26 cellular contexts compared by ENCODE assay signal in the genomic region with DNA sequence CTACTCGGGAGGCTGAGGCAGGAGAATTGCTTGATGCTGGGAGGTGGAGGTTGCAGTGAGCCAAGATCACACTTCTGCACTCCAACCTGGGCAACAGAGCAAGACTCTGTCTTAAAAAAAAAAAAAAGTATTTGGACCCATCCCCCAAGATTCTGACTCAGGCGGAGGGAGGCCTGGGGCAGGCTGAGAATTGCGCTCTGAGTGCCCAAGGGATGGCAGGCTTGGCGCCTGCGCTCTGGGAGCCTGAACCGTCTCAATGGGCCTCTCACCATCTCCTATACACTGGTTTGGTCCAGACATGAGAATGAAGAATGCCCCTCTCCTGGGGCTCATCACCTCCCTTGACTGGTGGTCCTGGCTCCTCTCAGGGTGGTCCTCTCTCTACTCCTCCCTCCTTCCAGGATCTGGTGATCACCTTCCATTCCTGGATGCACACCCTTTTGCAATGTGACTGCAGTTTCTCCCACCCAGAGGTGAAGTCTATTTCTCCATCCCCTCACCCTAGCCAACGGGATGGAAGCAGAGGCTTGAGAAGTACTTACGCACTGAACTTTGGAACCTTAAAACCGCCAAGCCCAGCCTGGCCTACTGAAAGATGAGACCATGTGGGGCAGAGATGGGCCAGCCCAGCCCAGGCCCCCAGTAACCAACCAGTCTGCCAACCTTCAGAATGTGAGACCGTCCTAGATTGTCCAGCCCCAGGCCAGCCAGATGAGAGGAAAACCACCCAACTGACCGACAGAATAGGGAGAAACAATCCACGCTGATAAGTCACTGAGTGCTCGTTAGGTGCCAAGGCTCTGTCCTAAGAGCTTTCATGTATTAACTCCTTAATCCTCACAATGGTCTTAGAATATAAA. TPM values are rescaled to one million over a fixed set of nuclear protein-coding genes. Genes with fewer than 3 reads are reported as not detected.
DNase-seq lines count a peak whose midpoint lies in the region; ATAC-seq and TF ChIP-seq lines count a peak whose summit lies in the region.
"Had no signal": no experiment of that assay in that cellular context is flagged by ENCODE, and none has a peak within 500 bp of the region (broad histone marks: within the 10 kb centered on the region; RNA-seq: fewer than 3 reads in every experiment).

No MANE protein-coding gene starts in this region.

- H3K27me3 ChIP-seq in WERI-Rb-1 (ENCODE audit: insufficient read depth, low read depth, severe bottlenecking) (no peaks in the 10 kb centered on the region), sigmoid colon (no peaks in the 10 kb centered on the region)
- H3K27me3 ChIP-seq: body of pancreas, heart left ventricle, thyroid gland had no signal

- peaks cover 31% of the 10 kb centered on the region for H3K4me1 Mint-ChIP-seq in activated CD4-positive, alpha-beta T cell treated with anti-CD3 and anti-CD28 coated beads for 36 hours

- H3K9me3 Mint-ChIP-seq in activated CD4-positive, alpha-beta T cell treated with anti-CD3 and anti-CD28 coated beads for 36 hours (ENCODE audit: low read depth) = no peaks in the 10 kb centered on the region
- H3K9me3 Mint-ChIP-seq: naive thymus-derived CD8-positive, alpha-beta T cell had no signal

- no peak for TF ChIP-seq POLR2A in sigmoid colon (IDR thresholded peaks at IDR 0.05)

- intact Hi-C loops in activated CD4-positive, alpha-beta T cell treated with anti-CD3 and anti-CD28 coated beads for 36 hours (cut with DNase I, micrococcal nuclease) = loop anchor here in 1 of 2 experiments (5.0 kb wide), 2 partner anchors 83 to 252 kb away; partner anchors contain the start of genes DESI1, RANGAP1 and XRCC6
- intact Hi-C loops in sigmoid colon (cut with DNase I) = no loop called here

- TF ChIP-seq EP300 in sigmoid colon (IDR thresholded peaks at IDR 0.05) = no peak

- no peak for DNase-seq in activated CD4-positive, alpha-beta T cell treated with anti-CD3 and anti-CD28 coated beads for 36 hours
- DNase-seq in activated CD4-positive, alpha-beta T cell treated with anti-CD3 and anti-CD28 coated beads for 4 hours = no peak
- DNase-seq in WERI-Rb-1 (no peak), fibroblast of gingiva (ENCODE audit: low read depth) (peak; percentile 35), sigmoid colon (no peak), HuH-7.5 (ENCODE audit: low spot score) (no peak), cerebellar nuclear complex (lab: John Stamatoyannopoulos, UW) (no peak)
- DNase-seq: activated CD8-positive, alpha-beta memory T cell treated with anti-CD3 and anti-CD28 coated beads, Interleukin-2, amount 10 ng/mL, durations not matched to agents 7 days and 5 days; activated naive CD4-positive, alpha-beta T cell; body of pancreas; GDM1; heart left ventricle; mesendoderm; naive thymus-derived CD8-positive, alpha-beta T cell; NCI-H2081; NCI-H510A treated with DMSO at 0.1 percent for 48 hours; SHP77 treated with DMSO at 0.1 percent for 48 hours; stimulated activated CD4-positive, alpha-beta T cell treated with anti-CD3 and anti-CD28 coated beads, Interleukin-12 subunit alpha, Interleukin-12 subunit beta, amount 100 ng/mL, for 4 hours; thyroid gland had no signal

- CTCF ChIA-PET in activated CD4-positive, alpha-beta T cell treated with anti-CD3 and anti-CD28 coated beads for 36 hours (lab: Charles Lee) = interaction anchor here (0.6 kb wide), 1 partner anchor 11 kb away, joined by 3 read pairs; no protein-coding TSS in a partner anchor

- TF ChIP-seq CTCF in WERI-Rb-1 (IDR thresholded peaks at IDR 0.05; ENCODE audit: low read depth, low read length) = no peak
- no peak for TF ChIP-seq CTCF in sigmoid colon (IDR thresholded peaks at IDR 0.05)

- ATAC-seq in activated CD4-positive, alpha-beta T cell treated with anti-CD3 and anti-CD28 coated beads for 36 hours = no peak
- no peak for ATAC-seq in HG03432 (IDR thresholded peaks at IDR 0.05; ENCODE audit: unreplicated experiment)
- ATAC-seq: activated CD4-positive, CD25-positive, alpha-beta regulatory T cell treated with anti-CD3 and anti-CD28 coated beads, Interleukin-2, amount 50 U/mL, for 24 hours; activated CD8-positive, alpha-beta memory T cell treated with anti-CD3 and anti-CD28 coated beads, Interleukin-2, amount 10 ng/mL, durations not matched to agents 7 days and 5 days; body of pancreas; heart left ventricle; naive thymus-derived CD8-positive, alpha-beta T cell had no signal

- peaks cover 0 to 24% (median 20%) of the 10 kb centered on the region in 4 donors for H3K4me1 ChIP-seq in sigmoid colon

- H3K27ac ChIP-seq in WERI-Rb-1 = peak overlapping the region; percentile 86
- H3K27ac ChIP-seq in sigmoid colon = peak overlapping the region; percentile 28 to 66 (median 52)
- H3K27ac ChIP-seq: body of pancreas, KMS-11, thyroid gland had no signal

- H3K36me3 Mint-ChIP-seq in activated CD4-positive, alpha-beta T cell treated with anti-CD3 and anti-CD28 coated beads for 36 hours (ENCODE audit: low read depth) = peaks cover 23% of the 10 kb centered on the region

- peak overlapping the region; percentile 58 for H3K27ac Mint-ChIP-seq in activated CD4-positive, alpha-beta T cell treated with anti-CD3 and anti-CD28 coated beads for 36 hours

- no peaks in the 10 kb centered on the region for H3K9me3 ChIP-seq in WERI-Rb-1 (ENCODE audit: severe bottlenecking)
- no peaks in the 10 kb centered on the region for H3K9me3 ChIP-seq in sigmoid colon
- H3K9me3 ChIP-seq: body of pancreas, HAP-1, heart left ventricle, thyroid gland had no signal

- H3K27me3 Mint-ChIP-seq in activated CD4-positive, alpha-beta T cell treated with anti-CD3 and anti-CD28 coated beads for 36 hours = no peaks in the 10 kb centered on the region
- H3K27me3 Mint-ChIP-seq: activated CD8-positive, alpha-beta memory T cell treated with anti-CD3 and anti-CD28 coated beads, Interleukin-2, amount 10 ng/mL, durations not matched to agents 7 days and 5 days; naive thymus-derived CD8-positive, alpha-beta T cell had no signal

- WGBS in sigmoid colon, 2 donors = 65 to 81% methylated on average over 13 of the region's 13 CpGs

- POLR2A ChIA-PET in activated CD4-positive, alpha-beta T cell treated with anti-CD3 and anti-CD28 coated beads for 36 hours (lab: Charles Lee) = no interaction called here

- H3K4me3 ChIP-seq in WERI-Rb-1 (ENCODE audit: low read depth, low read length) (peak overlapping the region; percentile 1), sigmoid colon (no peak overlapping the region)
- H3K4me3 ChIP-seq: body of pancreas, HAP-1, heart left ventricle, thyroid gland had no signal

- H3K36me3 ChIP-seq in WERI-Rb-1 (peaks cover 41% of the 10 kb centered on the region), sigmoid colon (peaks cover 0 to 18% (median 0%) of the 10 kb centered on the region in 4 donors)
- H3K36me3 ChIP-seq: thyroid gland had no signal

- no peak overlapping the region for H3K4me3 Mint-ChIP-seq in activated CD4-positive, alpha-beta T cell treated with anti-CD3 and anti-CD28 coated beads for 36 hours
- H3K4me3 Mint-ChIP-seq: activated CD8-positive, alpha-beta memory T cell treated with anti-CD3 and anti-CD28 coated beads, Interleukin-2, amount 10 ng/mL, durations not matched to agents 7 days and 5 days; naive thymus-derived CD8-positive, alpha-beta T cell had no signal

RNA-seq across cellular contexts. Expression of gene POLR3H, which starts 4.9 kb away (rescaled TPM):
- 10 to 100 TPM; 18.3 to 24.6 TPM for total RNA-seq in activated CD4-positive, alpha-beta T cell treated with anti-CD3 and anti-CD28 coated beads for 36 hours
- total RNA-seq in sigmoid colon = 10 to 100 TPM; 10.3 to 14.4 (median 12.2) TPM
- 10 to 100 TPM in 1 of 3 donors, 1 to 10 TPM in 2; 4.6 to 19.7 (median 7.2) TPM for polyA plus RNA-seq in sigmoid colon

RNA-seq across cellular contexts. Expression of gene CSDC2, which starts 21.4 kb away (rescaled TPM):
- total RNA-seq in activated CD4-positive, alpha-beta T cell treated with anti-CD3 and anti-CD28 coated beads for 36 hours = not detected
- total RNA-seq in sigmoid colon = 10 to 100 TPM in 2 of 4 donors, 1 to 10 TPM in 2; 6.4 to 19.9 (median 10.6) TPM
- polyA plus RNA-seq in sigmoid colon = 1 to 10 TPM in 1 of 3 donors, under 1 TPM in 2; 0.46 to 1.2 (median 0.60) TPM
- total RNA-seq: activated CD8-positive, alpha-beta memory T cell treated with anti-CD3 and anti-CD28 coated beads, Interleukin-2, amount 10 ng/mL, durations not matched to agents 7 days and 5 days; dermis microvascular lymphatic vessel endothelial cell; naive thymus-derived CD8-positive, alpha-beta T cell; pulmonary artery endothelial cell; T-helper 2 cell treated with Interferon-gamma antibody and Interleukin-4, amounts not matched to agents 100 ng/mL and 5 ng/mL, for 36 hours had no signal
- polyA plus RNA-seq: naive thymus-derived CD8-positive, alpha-beta T cell had no signal

RNA-seq across cellular contexts. Expression of gene PMM1, which starts 50.3 kb away (rescaled TPM):
- 10 to 100 TPM; 30.4 to 37.4 TPM for total RNA-seq in activated CD4-positive, alpha-beta T cell treated with anti-CD3 and anti-CD28 coated beads for 36 hours
- total RNA-seq in sigmoid colon = 10 to 100 TPM; 35.0 to 58.9 (median 43.6) TPM
- 100 to 1,000 TPM in 1 of 3 donors, 10 to 100 TPM in 2; 52.4 to 102 (median 67.3) TPM for polyA plus RNA-seq in sigmoid colon

Comparison
In these comparisons a context has a peak if more than half of its experiments do, and no peak if none do; other contexts are left out.
1. RNA of gene CSDC2, which starts 21.4 kb away (total RNA-seq): 6.4 to 19.9 TPM in sigmoid colon; not detected in activated CD4-positive, alpha-beta T cell treated with anti-CD3 and anti-CD28 coated beads for 36 hours; every median in the first group is over 4 times any median in the second.